Comparison of ENCODE assay signal across 10 cellular contexts in genomic region chr16:77499373-77500285, GRCh38.
DNase-seq lines count a peak whose midpoint lies in the region; ATAC-seq and TF ChIP-seq lines count a peak whose summit lies in the region.
"Had no signal": no experiment of that assay in that cellular context is flagged by ENCODE, and none has a peak within 500 bp of the region (broad histone marks: within the 10 kb centered on the region; RNA-seq: fewer than 3 reads in every experiment).

No MANE protein-coding gene starts in this region.

- no peaks in the 10 kb centered on the region; the same call in 1 of the 2 replicates for H3K27me3 ChIP-seq in PC-3 (ENCODE audit: low read length)

- DNase-seq in ACHN (peak; percentile 46), PC-3 (peak; percentile 42), fibroblast of gingiva (ENCODE audit: low read depth) (peak; percentile 64), mucosa of descending colon (peak in 2 of 3 donors; percentile 2 to 35), left colon (no peak), NCI-H1417 treated with DMSO at 0.1 percent for 48 hours (lab: John Stamatoyannopoulos, UW) (no peak), NCI-H526 (lab: John Stamatoyannopoulos, UW) (no peak)
- DNase-seq: activated T-cell treated with anti-CD3 and anti-CD28 coated beads, Interleukin-2, amount 50 U/mL, for 1 hour; naive thymus-derived CD8-positive, alpha-beta T cell had no signal

- H3K4me3 ChIP-seq in PC-3 (ENCODE audit: low read length): no peak overlapping the region
- H3K4me3 ChIP-seq in mucosa of descending colon: no peak overlapping the region

- no peaks in the 10 kb centered on the region for H4K20me1 ChIP-seq in PC-3 (ENCODE audit: low read length)

- no peak overlapping the region for H2AFZ ChIP-seq in PC-3 (ENCODE audit: low read length)

- BruUV-seq in PC-3 (replicated peaks; lab: Mats Ljungman, UMichigan): no TSS peak

- H3K27ac ChIP-seq in PC-3 (ENCODE audit: low read length): no peak overlapping the region

- no peak for TF ChIP-seq CTCF in PC-3 (conservative IDR thresholded peaks at IDR 0.05; ENCODE audit: low read depth, low read length)
- no peak for TF ChIP-seq CTCF in mucosa of descending colon (IDR thresholded peaks at IDR 0.05)

- H3F3A ChIP-seq in PC-3 (ENCODE audit: low read length, unreplicated experiment): no peaks in the 10 kb centered on the region

- H3K9me3 ChIP-seq in PC-3 (ENCODE audit: low read length) (no peaks in the 10 kb centered on the region), mucosa of descending colon (no peaks in the 10 kb centered on the region)

- intact Hi-C loops in PC-3 (cut with micrococcal nuclease): no loop called here
- intact Hi-C loops in mucosa of descending colon (cut with DNase I, micrococcal nuclease): no loop called here
- intact Hi-C loops in left colon (cut with DNase I, micrococcal nuclease): no loop called here

- no peak overlapping the region for H3K9ac ChIP-seq in PC-3 (ENCODE audit: low read length)

- no peaks in the 10 kb centered on the region for H3K79me2 ChIP-seq in PC-3 (ENCODE audit: low read length)

- in situ Hi-C loops in ACHN (cut with HindIII; ENCODE audit: low pct_ligation_motif_present, low pct_unique_long_range_greater_than_20kb, low sequenced_read_pairs): no loop called here

- no peaks in the 10 kb centered on the region for H3K9me2 ChIP-seq in PC-3 (replicated peaks; ENCODE audit: low read length)

- POLR2A ChIA-PET in PC-3 (lab: Charles Lee; ENCODE audit: unreplicated experiment): no interaction called here

- CTCF ChIA-PET in PC-3 (lab: Charles Lee): no interaction called here

- H3K4me1 ChIP-seq in PC-3 (ENCODE audit: insufficient read depth, low read length): no peaks in the 10 kb centered on the region
- no peaks in the 10 kb centered on the region for H3K4me1 ChIP-seq in mucosa of descending colon (ENCODE audit: low read depth)

- H3K4me2 ChIP-seq in PC-3 (ENCODE audit: low read length): no peak overlapping the region

- ATAC-seq in PC-3 (no peak), mucosa of descending colon (peak; percentile 9), HG03045 (IDR thresholded peaks at IDR 0.05; ENCODE audit: unreplicated experiment) (no peak), left colon (no peak)
- ATAC-seq: naive thymus-derived CD8-positive, alpha-beta T cell had no signal

- H3K36me3 ChIP-seq in PC-3 (ENCODE audit: low read depth, low read length) (no peaks in the 10 kb centered on the region), mucosa of descending colon (ENCODE audit: low read depth) (no peaks in the 10 kb centered on the region)

Comparison
In these comparisons a context has a peak if more than half of its experiments do, and no peak if none do; other contexts are left out.
1. DNase-seq: peak in ACHN (single experiment), PC-3 (single experiment), fibroblast of gingiva (single experiment) and mucosa of descending colon (2 of 3); none in left colon (0 of 2), NCI-H1417 treated with DMSO at 0.1 percent for 48 hours (single experiment) and NCI-H526 (0 of 2).